ENCODE assay signal across 8 cellular contexts in the genomic region with DNA sequence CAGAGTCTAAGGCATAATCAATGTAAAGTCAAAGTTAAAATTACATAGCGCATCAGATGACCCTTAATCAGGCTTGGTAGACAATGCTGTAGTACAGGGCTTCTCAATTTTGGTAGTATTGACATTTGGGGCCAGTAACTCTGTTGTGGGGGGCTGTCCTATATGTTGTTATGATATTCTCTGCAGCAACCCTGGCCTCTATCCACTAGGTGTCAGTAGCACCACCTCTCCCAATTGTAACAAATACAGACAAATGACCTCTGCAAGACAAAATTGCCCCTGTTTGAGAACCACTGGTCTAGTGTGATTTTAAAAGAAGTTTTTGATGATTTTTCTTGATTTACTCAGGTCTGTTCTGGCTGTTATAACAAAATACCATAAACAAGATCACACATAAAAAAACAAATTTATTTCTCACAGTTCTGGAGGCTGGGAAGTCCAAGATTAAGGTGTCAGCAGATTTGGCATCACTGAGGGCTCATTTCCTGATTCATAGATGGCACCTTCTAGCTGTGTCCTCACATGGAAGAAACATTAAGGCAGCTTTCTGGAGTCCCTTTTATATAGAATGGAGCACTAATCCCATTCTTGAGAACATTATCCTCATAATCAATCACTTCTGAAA.
DNase-seq lines count a peak whose midpoint lies in the region; ATAC-seq and FAIRE-seq lines count a peak whose summit lies in the region.

No MANE protein-coding gene starts in this region.

- peak; percentile 5 for DNase-seq in activated naive CD4-positive, alpha-beta T cell treated with Interleukin-2 at 50 U/mL for 16 hours
- no peak for DNase-seq in activated naive CD4-positive, alpha-beta T cell (lab: John Stamatoyannopoulos, UW)
- peak; percentile 11 for DNase-seq in HK-2 (ENCODE audit: unreplicated experiment)
- peak; percentile 24 for DNase-seq in RCC 7860 (ENCODE audit: low spot score)
- peak; percentile 61 for DNase-seq in cerebellar cortex (ENCODE audit: low spot score)
- DNase-seq in medulla oblongata (ENCODE audit: extremely low spot score): peak; percentile 65
- DNase-seq in UCSD-AML1 (lab: John Stamatoyannopoulos, UW; ENCODE audit: unreplicated experiment): no peak

- FAIRE-seq in RCC 7860 (lab: Jason Lieb, UNC): no peak

- peak; percentile 96 for ATAC-seq in GM21528 (IDR thresholded peaks at IDR 0.05; ENCODE audit: low FRiP score, unreplicated experiment)

Comparison
In these comparisons a context has a peak if more than half of its experiments do, and no peak if none do; other contexts are left out.
1. DNase-seq: peak in activated naive CD4-positive, alpha-beta T cell treated with Interleukin-2 at 50 U/mL for 16 hours (single experiment), HK-2 (single experiment), RCC 7860 (single experiment), cerebellar cortex (single experiment) and medulla oblongata (single experiment); none in activated naive CD4-positive, alpha-beta T cell (0 of 4) and UCSD-AML1 (single experiment).